In the genomic region with DNA sequence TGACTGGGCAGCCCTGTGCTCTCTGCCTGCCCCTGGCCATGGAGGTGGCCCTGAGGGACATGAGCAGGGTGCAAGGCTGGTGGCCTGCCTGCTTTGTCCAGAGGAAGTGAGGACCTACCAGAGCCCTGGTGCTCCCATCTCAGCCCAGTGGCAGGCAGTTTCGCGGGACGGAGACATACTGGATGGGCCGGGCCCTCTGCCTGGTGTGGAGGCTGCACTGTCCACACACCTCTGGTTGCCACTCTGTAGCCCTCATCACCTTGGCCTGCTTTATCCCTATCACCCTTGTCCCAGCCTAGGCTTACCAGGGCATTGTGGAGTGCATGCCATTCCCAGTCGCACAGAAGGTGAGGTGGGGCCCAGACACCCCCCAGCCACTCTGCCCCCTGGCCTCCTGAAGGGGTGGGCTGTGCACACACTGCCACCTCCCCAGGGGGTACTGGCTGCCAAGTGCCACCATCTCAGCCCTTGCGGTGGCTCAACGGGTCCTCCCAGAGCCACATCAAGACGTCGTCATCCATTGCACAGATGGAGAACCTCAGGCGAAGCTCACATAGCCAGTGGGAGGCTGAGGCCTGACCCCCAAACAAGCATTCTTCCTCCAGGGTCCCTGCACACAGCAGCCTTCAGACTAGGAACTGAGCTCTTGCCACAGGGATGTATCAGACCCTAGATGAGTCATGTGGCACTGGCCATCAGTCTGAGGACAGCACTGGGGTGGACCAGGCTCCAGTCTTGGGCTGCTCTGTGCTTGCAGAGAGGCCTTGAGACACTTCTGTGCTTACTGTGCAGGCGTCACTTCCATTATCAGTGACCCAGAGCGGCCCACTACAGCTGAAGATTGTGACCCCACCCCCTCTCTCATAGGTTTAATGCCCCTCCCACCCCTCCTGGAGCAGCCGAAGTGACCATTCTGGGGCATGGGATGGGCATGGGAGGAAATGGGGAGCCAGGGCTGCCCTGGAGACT, we compare ENCODE assay signal across 29 cellular contexts.
DNase-seq lines count a peak whose midpoint lies in the region; ATAC-seq and TF ChIP-seq lines count a peak whose summit lies in the region.
"Had no signal": no experiment of that assay in that cellular context is flagged by ENCODE, and none has a peak within 500 bp of the region (broad histone marks: within the 10 kb centered on the region; RNA-seq: fewer than 3 reads in every experiment).

No MANE protein-coding gene starts in this region.

- no peaks in the 10 kb centered on the region for H3K36me3 ChIP-seq in aorta (ENCODE audit: control insufficient read depth in 1 of 2, insufficient read depth in 2 of 2, low read length in 1 of 2)
- H3K36me3 ChIP-seq: gastroesophageal sphincter, left ventricle myocardium inferior, pancreas, right atrium auricular region had no signal

- peaks cover 3% of the 10 kb centered on the region for H3K27me3 Mint-ChIP-seq in chondrocyte (ENCODE audit: low read depth)
- H3K27me3 Mint-ChIP-seq in nephron progenitor cell (ENCODE audit: low read depth, poor library complexity), result peaks cover 11% of the 10 kb centered on the region
- H3K27me3 Mint-ChIP-seq: activated naive CD8-positive, alpha-beta T cell; CD4-positive, alpha-beta memory T cell had no signal

- H3K4me3 Mint-ChIP-seq in chondrocyte (ENCODE audit: unreplicated experiment) (no peak overlapping the region), nephron progenitor cell (peak overlapping the region; percentile 25)
- H3K4me3 Mint-ChIP-seq: activated CD4-positive, alpha-beta memory T cell treated with anti-CD3 and anti-CD28 coated beads for 36 hours; activated naive CD8-positive, alpha-beta T cell; dendritic cell treated with granulocyte-macrophage colony-stimulating factor and Interleukin-4, amounts not matched to agents 40 ng/mL and 50 ng/mL, for 4 days had no signal

- no peaks in the 10 kb centered on the region for H3K4me1 ChIP-seq in aorta (ENCODE audit: control insufficient read depth in 1 of 2, insufficient read depth in 2 of 2, low read length in 2 of 2)
- H3K4me1 ChIP-seq: pancreas, right atrium auricular region had no signal

- intact Hi-C loops in cardiac septum (cut with DNase I) (loop anchor here (5.0 kb wide), 1 partner anchor 133 kb away; no protein-coding TSS in a partner anchor), left cardiac atrium (cut with DNase I) (loop anchor here in 1 of 2 donors (5.0 kb wide), 1 partner anchor 133 kb away; no protein-coding TSS in a partner anchor), aorta (cut with DNase I) (loop anchor here in 1 of 2 donors (10.0 kb wide), 1 partner anchor 131 kb away; no protein-coding TSS in a partner anchor)

- WGBS in aorta, 2 donors, result 78 to 82% methylated on average over 11 to 13 of the region's 13 CpGs

- no peaks in the 10 kb centered on the region for H3K27me3 ChIP-seq in aorta (ENCODE audit: control insufficient read depth in 1 of 2, insufficient read depth in 2 of 2, low read length in 1 of 2)
- H3K27me3 ChIP-seq: pancreas, right atrium auricular region had no signal

- no peak for ATAC-seq in left cardiac atrium
- no peak for ATAC-seq in aorta (ENCODE audit: low FRiP score)
- no peak for ATAC-seq in HG02588 (IDR thresholded peaks at IDR 0.05; ENCODE audit: unreplicated experiment)
- no peak for ATAC-seq in left lobe of liver
- ATAC-seq: gastroesophageal sphincter; naive thymus-derived CD8-positive, alpha-beta T cell; Panc1 had no signal

- H3K9me3 ChIP-seq in aorta (ENCODE audit: control insufficient read depth, low read length), result no peaks in the 10 kb centered on the region
- H3K9me3 ChIP-seq: gastroesophageal sphincter, left ventricle myocardium inferior, pancreas, right atrium auricular region had no signal

- TF ChIP-seq CTCF in chondrocyte (IDR thresholded peaks at IDR 0.05) (no peak), nephron progenitor cell (IDR thresholded peaks at IDR 0.05) (no peak)

- H3K4me1 Mint-ChIP-seq in chondrocyte (ENCODE audit: low read depth) (no peaks in the 10 kb centered on the region), nephron progenitor cell (peaks cover 73% of the 10 kb centered on the region)
- H3K4me1 Mint-ChIP-seq: CD4-positive, alpha-beta memory T cell had no signal

- no peak overlapping the region for H3K4me3 ChIP-seq in aorta (ENCODE audit: low read length in 2 of 2)
- H3K4me3 ChIP-seq: left ventricle myocardium inferior, right atrium auricular region had no signal

- H3K27ac ChIP-seq in aorta (ENCODE audit: low read depth in 1 of 2, low read length in 2 of 2), result no peak overlapping the region
- H3K27ac ChIP-seq: left ventricle myocardium inferior, right atrium auricular region had no signal

- DNase-seq in cardiac septum (ENCODE audit: low spot score), result peak; percentile 59
- no peak for DNase-seq in left cardiac atrium
- DNase-seq in chondrocyte (ENCODE audit: low spot score), result peak; percentile 83
- DNase-seq in nephron progenitor cell, result no peak
- peak; percentile 39 to 68 for DNase-seq in aorta
- DNase-seq in left lobe of liver (ENCODE audit: low spot score), result no peak
- no peak for DNase-seq in NCI-H1092 (lab: John Stamatoyannopoulos, UW)
- DNase-seq: 8988T; activated CD4-positive, alpha-beta memory T cell treated with anti-CD3 and anti-CD28 coated beads for 36 hours; caudate nucleus; CD4-positive, alpha-beta memory T cell; hypothalamus; left ventricle myocardium inferior; NCI-H1417 treated with DMSO at 0.1 percent for 48 hours; NCI-H2081; NCI-H226; NCI-H69; SHP77 treated with DMSO at 0.1 percent for 48 hours; stimulated activated CD4-positive, alpha-beta T cell treated with anti-CD3 and anti-CD28 coated beads, Interleukin-2, amount 100 ng/mL, for 48 hours; substantia nigra had no signal

- no peaks in the 10 kb centered on the region for H3K36me3 Mint-ChIP-seq in chondrocyte (ENCODE audit: low read depth)
- H3K36me3 Mint-ChIP-seq in nephron progenitor cell (ENCODE audit: low read depth), result no peaks in the 10 kb centered on the region
- H3K36me3 Mint-ChIP-seq: activated CD4-positive, alpha-beta memory T cell treated with anti-CD3 and anti-CD28 coated beads for 36 hours; activated naive CD8-positive, alpha-beta T cell; CD4-positive, alpha-beta memory T cell; naive thymus-derived CD8-positive, alpha-beta T cell had no signal

- H3K27ac Mint-ChIP-seq in chondrocyte (ENCODE audit: unreplicated experiment) (no peak overlapping the region), nephron progenitor cell (peak overlapping the region; percentile 39)
- H3K27ac Mint-ChIP-seq: activated CD4-positive, alpha-beta memory T cell treated with anti-CD3 and anti-CD28 coated beads for 36 hours; activated naive CD8-positive, alpha-beta T cell; activated T-helper 2 cell treated with anti-CD3 and anti-CD28 coated beads, Interferon-gamma antibody, Interleukin-2, Interleukin-4, amounts not matched to agents 10 μg/mL and 5 μg/mL and 100 μg/mL, durations not matched to agents 14 hours and 24 hours and 36 hours; CD4-positive, alpha-beta memory T cell; dendritic cell treated with granulocyte-macrophage colony-stimulating factor and Interleukin-4, amounts not matched to agents 40 ng/mL and 50 ng/mL, for 4 days; naive thymus-derived CD8-positive, alpha-beta T cell had no signal

- H3K9me3 Mint-ChIP-seq in chondrocyte (ENCODE audit: low read depth) (peaks cover 6% of the 10 kb centered on the region), nephron progenitor cell (peaks cover 9% of the 10 kb centered on the region)
- H3K9me3 Mint-ChIP-seq: activated CD4-positive, alpha-beta memory T cell treated with anti-CD3 and anti-CD28 coated beads for 36 hours; activated T-helper 2 cell treated with anti-CD3 and anti-CD28 coated beads, Interferon-gamma antibody, Interleukin-2, Interleukin-4, amounts not matched to agents 10 μg/mL and 5 μg/mL and 100 μg/mL, durations not matched to agents 14 hours and 24 hours and 36 hours; CD4-positive, alpha-beta memory T cell; dendritic cell treated with granulocyte-macrophage colony-stimulating factor and Interleukin-4, amounts not matched to agents 40 ng/mL and 50 ng/mL, for 4 days; naive thymus-derived CD8-positive, alpha-beta T cell had no signal

Comparison
In these comparisons a context has a peak if more than half of its experiments do, and no peak if none do; other contexts are left out.
1. DNase-seq: peak in cardiac septum (single experiment), chondrocyte (single experiment) and aorta (2 of 2); none in left cardiac atrium (single experiment), nephron progenitor cell (single experiment), left lobe of liver (single experiment) and NCI-H1092 (single experiment).